Comparison of ENCODE assay signal across 24 cellular contexts in the genomic region with DNA sequence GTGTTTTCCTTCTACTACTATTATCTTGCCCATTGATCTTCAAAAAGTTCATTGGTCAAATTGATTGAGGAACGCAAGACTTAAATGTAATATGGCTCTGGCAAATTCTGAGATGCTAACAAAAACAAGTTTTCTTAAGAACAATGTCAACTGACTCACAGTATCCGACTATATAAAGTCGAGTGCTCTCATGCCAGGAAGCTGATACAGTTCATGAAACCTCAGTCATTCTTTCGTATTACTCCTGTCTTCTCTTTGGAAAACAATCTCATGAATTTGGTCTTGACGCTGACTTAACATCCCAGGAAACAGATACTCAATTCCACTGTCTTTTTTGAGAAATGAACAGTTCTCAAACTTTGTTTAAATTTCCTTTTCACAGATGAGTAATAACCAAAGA.
A peak's percentile ranks its signal among the peaks of the same experiment; 100 is the strongest.
DNase-seq lines count a peak whose midpoint lies in the region; ATAC-seq and TF ChIP-seq lines count a peak whose summit lies in the region.
"Had no signal": no experiment of that assay in that cellular context is flagged by ENCODE, and none has a peak within 500 bp of the region (broad histone marks: within the 10 kb centered on the region; RNA-seq: fewer than 3 reads in every experiment).

No MANE protein-coding gene starts in this region.

- H3K4me1 ChIP-seq in upper lobe of right lung = no peaks in the 10 kb centered on the region
- H3K4me1 ChIP-seq: left lung had no signal

- H3K27ac Mint-ChIP-seq in activated naive CD4-positive, alpha-beta T cell treated with anti-CD3 and anti-CD28 coated beads, Interleukin-2, amount 50 U/mL, for 72 hours = peak overlapping the region; percentile 79 to 94
- H3K27ac Mint-ChIP-seq in T-helper 2 cell treated with Interferon-gamma antibody and Interleukin-4, amounts not matched to agents 5 μg/mL and 100 μg/mL, for 36 hours = peak overlapping the region; percentile 24
- H3K27ac Mint-ChIP-seq: mesothelial cell of epicardium, nephron had no signal

- H3K9me3 ChIP-seq in upper lobe of right lung = no peaks in the 10 kb centered on the region
- H3K9me3 ChIP-seq: left lung, pancreas had no signal

- no peak overlapping the region for H3K4me3 ChIP-seq in upper lobe of right lung
- H3K4me3 ChIP-seq: left lung, pancreas had no signal

- H3K4me3 Mint-ChIP-seq in T-helper 2 cell treated with Interferon-gamma antibody and Interleukin-4, amounts not matched to agents 5 μg/mL and 100 μg/mL, for 36 hours = no peak overlapping the region
- H3K4me3 Mint-ChIP-seq: CD14-positive monocyte, mesothelial cell of epicardium, nephron had no signal

- H3K9me3 Mint-ChIP-seq in activated naive CD4-positive, alpha-beta T cell treated with anti-CD3 and anti-CD28 coated beads, Interleukin-2, amount 50 U/mL, for 72 hours = peaks cover 0 to 10% of the 10 kb centered on the region in 2 donors
- H3K9me3 Mint-ChIP-seq in T-helper 2 cell treated with Interferon-gamma antibody and Interleukin-4, amounts not matched to agents 5 μg/mL and 100 μg/mL, for 36 hours = peaks cover 5% of the 10 kb centered on the region

- H3K4me1 Mint-ChIP-seq in T-helper 2 cell treated with Interferon-gamma antibody and Interleukin-4, amounts not matched to agents 5 μg/mL and 100 μg/mL, for 36 hours (ENCODE audit: low read depth) = peaks cover 16% of the 10 kb centered on the region
- H3K4me1 Mint-ChIP-seq: nephron had no signal

- H3K27me3 ChIP-seq in upper lobe of right lung = no peaks in the 10 kb centered on the region
- H3K27me3 ChIP-seq: left lung had no signal

- H3K27ac ChIP-seq in upper lobe of right lung = peak overlapping the region; percentile 25
- H3K27ac ChIP-seq: epithelial cell of prostate, left lung, pancreas had no signal

- peaks cover 6 to 20% of the 10 kb centered on the region in 2 donors for H3K36me3 Mint-ChIP-seq in activated naive CD4-positive, alpha-beta T cell treated with anti-CD3 and anti-CD28 coated beads, Interleukin-2, amount 50 U/mL, for 72 hours
- H3K36me3 Mint-ChIP-seq in T-helper 2 cell treated with Interferon-gamma antibody and Interleukin-4, amounts not matched to agents 5 μg/mL and 100 μg/mL, for 36 hours (ENCODE audit: low read depth) = no peaks in the 10 kb centered on the region
- H3K36me3 Mint-ChIP-seq: mesothelial cell of epicardium had no signal

- intact Hi-C loops in upper lobe of right lung (cut with DNase I) = no loop called here

- H3K36me3 ChIP-seq in upper lobe of right lung = no peaks in the 10 kb centered on the region
- H3K36me3 ChIP-seq: left lung, pancreas had no signal

- ATAC-seq in activated naive CD4-positive, alpha-beta T cell treated with anti-CD3 and anti-CD28 coated beads, Interleukin-2, amount 50 U/mL, for 72 hours = peak; percentile 46 to 47
- no peak for ATAC-seq in upper lobe of right lung
- ATAC-seq: left lung, right cardiac atrium, Right ventricle myocardium inferior had no signal

- no peak for TF ChIP-seq CTCF in upper lobe of right lung (IDR thresholded peaks at IDR 0.05)

- no peak for DNase-seq in activated naive CD4-positive, alpha-beta T cell treated with anti-CD3 and anti-CD28 coated beads, Interleukin-2, amount 50 U/mL, for 72 hours (ENCODE audit: low spot score in 2 of 2)
- no peak for DNase-seq in activated naive CD4-positive, alpha-beta T cell treated with anti-CD3 and anti-CD28 coated beads, Interleukin-2, amount 50 U/mL, for 16 hours
- DNase-seq in T-helper 2 cell treated with Interferon-gamma antibody and Interleukin-4, amounts not matched to agents 5 μg/mL and 100 μg/mL, for 36 hours (ENCODE audit: low spot score) = no peak
- DNase-seq in dermis blood vessel endothelial cell (peak; percentile 13), upper lobe of right lung (no peak), DMS153 (lab: John Stamatoyannopoulos, UW) (no peak)
- DNase-seq in stimulated activated CD4-positive, alpha-beta T cell treated with anti-CD3 and anti-CD28 coated beads, Interleukin-4, amount 100 ng/mL, for 1 hour = no peak
- DNase-seq: foreskin fibroblast, HCEC 1CT, left lung, NCI-H1092 treated with DMSO at 0.1 percent for 48 hours, NCI-H2029, NCI-H2227 treated with DMSO at 0.1 percent for 48 hours, NCI-H774, OCI-M1, pancreas, right cardiac atrium, substantia nigra, SW 1271 had no signal

- peaks cover 2% of the 10 kb centered on the region for H3K27me3 Mint-ChIP-seq in T-helper 2 cell treated with Interferon-gamma antibody and Interleukin-4, amounts not matched to agents 5 μg/mL and 100 μg/mL, for 36 hours (ENCODE audit: low read depth)
